In the genomic region with DNA sequence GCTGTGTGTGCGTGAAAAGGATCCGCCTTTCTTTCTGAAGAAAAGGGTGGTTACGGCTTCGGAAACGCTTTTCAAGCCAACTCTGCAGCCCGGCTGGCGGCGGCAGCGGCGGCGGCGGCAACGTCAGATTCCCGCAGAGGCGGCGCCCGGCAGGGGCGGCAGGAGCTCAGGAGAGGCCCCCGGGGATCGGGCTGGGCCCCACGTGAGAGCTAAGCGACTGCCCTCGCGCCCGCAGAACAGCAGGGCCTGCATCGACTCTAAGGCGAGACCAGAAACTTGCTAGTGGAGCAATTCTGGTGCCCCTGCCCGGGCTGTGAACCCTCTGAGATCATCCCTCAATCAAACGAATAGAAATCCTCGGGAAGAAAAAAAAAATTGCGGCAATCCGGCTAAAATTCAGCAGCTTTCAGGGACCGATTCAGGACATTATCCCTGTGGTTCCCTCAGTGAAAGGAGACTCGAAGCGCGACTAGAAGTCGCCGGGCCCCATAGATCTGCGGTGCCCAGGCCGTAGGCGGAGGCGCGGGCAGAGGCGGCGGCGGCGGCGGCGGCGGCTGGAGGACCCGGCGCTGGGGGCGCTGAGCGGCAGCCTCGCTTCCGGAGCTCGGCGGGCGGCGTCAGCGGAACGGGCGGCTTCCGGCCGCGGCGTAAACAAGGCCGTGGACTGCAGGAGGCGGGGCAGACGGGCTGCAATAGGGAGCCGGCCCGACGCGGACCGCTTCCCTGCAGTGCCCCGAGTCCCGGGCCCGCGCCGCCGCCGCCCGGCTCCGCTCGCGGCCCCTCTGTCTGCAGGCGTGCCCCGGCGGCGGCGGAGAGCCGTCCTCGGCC, we compare ENCODE assay signal across 8 cellular contexts. TPM values are rescaled to one million over a fixed set of nuclear protein-coding genes. Genes with fewer than 3 reads are reported as not detected.
DNase-seq lines count a peak whose midpoint lies in the region; ATAC-seq and TF ChIP-seq lines count a peak whose summit lies in the region.

A gene with protein sequence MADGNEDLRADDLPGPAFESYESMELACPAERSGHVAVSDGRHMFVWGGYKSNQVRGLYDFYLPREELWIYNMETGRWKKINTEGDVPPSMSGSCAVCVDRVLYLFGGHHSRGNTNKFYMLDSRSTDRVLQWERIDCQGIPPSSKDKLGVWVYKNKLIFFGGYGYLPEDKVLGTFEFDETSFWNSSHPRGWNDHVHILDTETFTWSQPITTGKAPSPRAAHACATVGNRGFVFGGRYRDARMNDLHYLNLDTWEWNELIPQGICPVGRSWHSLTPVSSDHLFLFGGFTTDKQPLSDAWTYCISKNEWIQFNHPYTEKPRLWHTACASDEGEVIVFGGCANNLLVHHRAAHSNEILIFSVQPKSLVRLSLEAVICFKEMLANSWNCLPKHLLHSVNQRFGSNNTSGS (plus strand): TSS at position 681 of the 828 bp plus-strand sequence. CDS start 316 bp downstream, outside the sequence.

- H3K9me3 Mint-ChIP-seq in activated T-cell treated with anti-CD3 and anti-CD28 coated beads, Interleukin-2, amount 50 U/mL, for 24 hours = no peaks in the 10 kb centered on the region

- H3K27me3 Mint-ChIP-seq in activated T-cell treated with anti-CD3 and anti-CD28 coated beads, Interleukin-2, amount 50 U/mL, for 24 hours = no peaks in the 10 kb centered on the region

- ATAC-seq in GM21717 (IDR thresholded peaks at IDR 0.05; ENCODE audit: unreplicated experiment) (peak; percentile 91), esophagus mucosa (peak; percentile 91)

- H3K4me3 Mint-ChIP-seq in activated T-cell treated with anti-CD3 and anti-CD28 coated beads, Interleukin-2, amount 50 U/mL, for 24 hours = peak within 1 kb of the TSS; percentile 95

- peaks cover 19% of the 10 kb centered on the region for H3K36me3 Mint-ChIP-seq in activated T-cell treated with anti-CD3 and anti-CD28 coated beads, Interleukin-2, amount 50 U/mL, for 24 hours (ENCODE audit: low read depth)

- H3K27ac Mint-ChIP-seq in activated T-cell treated with anti-CD3 and anti-CD28 coated beads, Interleukin-2, amount 50 U/mL, for 24 hours = peak within 1 kb of the TSS; percentile 99

- DNase-seq in DMS79 treated with DMSO at 0.1 percent for 48 hours (lab: John Stamatoyannopoulos, UW) (peak; percentile 90), myocyte (ENCODE audit: low read depth) (peak; percentile 87)
- peak; percentile 76 for DNase-seq in Jurkat, Clone E6-1 (ENCODE audit: low read depth, low spot score)
- DNase-seq in activated T-cell treated with anti-CD3 and anti-CD28 coated beads, Interleukin-2, amount 50 U/mL, for 24 hours = peak; percentile 93
- DNase-seq in stimulated activated CD8-positive, alpha-beta memory T cell treated with anti-CD3 and anti-CD28 coated beads, Interleukin-7, amount 100 ng/mL, for 4 hours (ENCODE audit: low read depth in 2 of 2) = peak; percentile 65 to 89

- H3K4me1 Mint-ChIP-seq in activated T-cell treated with anti-CD3 and anti-CD28 coated beads, Interleukin-2, amount 50 U/mL, for 24 hours (ENCODE audit: low read depth) = peaks cover 37% of the 10 kb centered on the region

- H3K4me3 ChIP-seq in Jurkat, Clone E6-1 (ENCODE audit: low read length) = peak within 1 kb of the TSS; percentile 94

TF ChIP-seq in PFSK-1, 5 proteins besides CTCF, POLR2A, EP300 and RAD21:
- TF ChIP-seq POLR2AphosphoS5 (IDR thresholded peaks at IDR 0.05; ENCODE audit: low read depth, low read length) (no peak), SIN3A (IDR thresholded peaks at IDR 0.05; ENCODE audit: borderline replicate concordance, insufficient read depth, low read length) (no peak), TAF1 (IDR thresholded peaks at IDR 0.05; ENCODE audit: borderline replicate concordance, insufficient read depth, low read length) (peak; percentile 15; the same call in 1 of the 2 replicates), REST (IDR thresholded peaks at IDR 0.05; ENCODE audit: insufficient read depth in 1 of 2, low read depth in 2 of 2, low read length in 2 of 2) (no peak), FOXP2 (optimal IDR thresholded peaks at IDR 0.05; ENCODE audit: borderline replicate concordance, extremely low read depth, extremely low read length, insufficient read depth) (peak; percentile 100)

RNA-seq across cellular contexts. Expression of the gene that starts here (rescaled TPM):
- 37.8 TPM for polyA plus RNA-seq in Jurkat, Clone E6-1 (2012; ENCODE audit: insufficient read depth, insufficient read length)
- 14.6 TPM for polyA plus RNA-seq in PFSK-1 (2012; ENCODE audit: insufficient read length, low read depth)
- total RNA-seq in esophagus mucosa (35.1 TPM), myocyte (96.8 and 101 TPM in 2 replicates)
- 80.3 TPM for polyA plus RNA-seq in myocyte (2012)

Comparison
In these comparisons a context has a peak if more than half of its experiments do, and no peak if none do; other contexts are left out.
1. Peak in every context shown above with its lines: DNase-seq, ATAC-seq and H3K4me3 ChIP-seq.